ENCODE assay signal across 16 cellular contexts in genomic region chr20:32559753-32560380, GRCh38. TPM values are rescaled to one million over a fixed set of nuclear protein-coding genes. Genes with fewer than 3 reads are reported as not detected.
A peak's percentile ranks its signal among the peaks of the same experiment; 100 is the strongest.
DNase-seq lines count a peak whose midpoint lies in the region; ATAC-seq and TF ChIP-seq lines count a peak whose summit lies in the region.
"Had no signal": no experiment of that assay in that cellular context is flagged by ENCODE, and none has a peak within 500 bp of the region (broad histone marks: within the 10 kb centered on the region; RNA-seq: fewer than 3 reads in every experiment).

No MANE protein-coding gene starts in this region.

- peak overlapping the region; percentile 39; the same call in 1 of the 2 replicates for H3K27ac ChIP-seq in BLaER1
- H3K27ac ChIP-seq in GM23248, result no peak overlapping the region
- no peak overlapping the region for H3K27ac ChIP-seq in WERI-Rb-1
- H3K27ac ChIP-seq: C4-2B, left lung, parathyroid adenoma had no signal

- in situ Hi-C loops in GM23248 (cut with MboI), result no loop called here

- CTCF ChIA-PET in Caco-2 (lab: Charles Lee), result interaction anchor here (0.6 kb wide), 2 partner anchors 401 to 544 kb away, joined by 3 to 7 read pairs; no protein-coding TSS in a partner anchor
- CTCF ChIA-PET in activated CD4-positive, alpha-beta memory T cell treated with anti-CD3 and anti-CD28 coated beads for 36 hours (lab: Charles Lee), result no interaction called here

- no peaks in the 10 kb centered on the region for H3F3A ChIP-seq in GM23248 (ENCODE audit: insufficient read depth)

- peak overlapping the region; percentile 79 for H3K4me2 ChIP-seq in BLaER1
- H3K4me2 ChIP-seq in GM23248 (ENCODE audit: unreplicated experiment), result no peak overlapping the region

- H3K36me3 ChIP-seq in BLaER1, result 0 out of 2 replicates have a peak, but pooled peaks cover 6% of the 10 kb centered on the region
- H3K36me3 ChIP-seq in GM23248 (ENCODE audit: low read depth), result no peaks in the 10 kb centered on the region
- no peaks in the 10 kb centered on the region for H3K36me3 ChIP-seq in Caco-2 (ENCODE audit: control insufficient read depth, insufficient read depth, low read length)
- H3K36me3 ChIP-seq in WERI-Rb-1, result peaks cover 4% of the 10 kb centered on the region
- H3K36me3 ChIP-seq: left lung, stomach had no signal

- H3K27me3 Mint-ChIP-seq in activated naive CD8-positive, alpha-beta T cell treated with anti-CD3 and anti-CD28 coated beads, Interleukin-2, amount 10 ng/mL, durations not matched to agents 7 days and 5 days, result no peaks in the 10 kb centered on the region
- no peaks in the 10 kb centered on the region for H3K27me3 Mint-ChIP-seq in Caco-2 (ENCODE audit: insufficient read depth, unreplicated experiment)
- H3K27me3 Mint-ChIP-seq in activated CD4-positive, alpha-beta memory T cell treated with anti-CD3 and anti-CD28 coated beads for 36 hours, result no peaks in the 10 kb centered on the region

- no peak overlapping the region for H3K4me3 Mint-ChIP-seq in activated naive CD8-positive, alpha-beta T cell treated with anti-CD3 and anti-CD28 coated beads, Interleukin-2, amount 10 ng/mL, durations not matched to agents 7 days and 5 days
- H3K4me3 Mint-ChIP-seq in Caco-2 (ENCODE audit: unreplicated experiment), result no peak overlapping the region
- no peak overlapping the region for H3K4me3 Mint-ChIP-seq in activated CD4-positive, alpha-beta memory T cell treated with anti-CD3 and anti-CD28 coated beads for 36 hours
- H3K4me3 Mint-ChIP-seq: T-helper 1 cell treated with Interleukin-12 subunit alpha and Interleukin-12 subunit beta and Interleukin-4 antibody, amounts not matched to agents 30 μg/mL and 1 μg/mL, for 36 hours had no signal

- no peak overlapping the region for H2AFZ ChIP-seq in GM23248
- H2AFZ ChIP-seq: parathyroid adenoma had no signal

- TF ChIP-seq CTCF in Caco-2 (IDR thresholded peaks at IDR 0.05; ENCODE audit: insufficient read depth in 1 of 2, low read depth in 1 of 2, low read length in 1 of 2, severe bottlenecking in 1 of 2, unreplicated experiment in 1 of 2) (no peak), WERI-Rb-1 (IDR thresholded peaks at IDR 0.05; ENCODE audit: low read depth, low read length) (no peak)

- POLR2A ChIA-PET in activated naive CD8-positive, alpha-beta T cell treated with anti-CD3 and anti-CD28 coated beads, Interleukin-2, amount 10 ng/mL, durations not matched to agents 7 days and 5 days (lab: Charles Lee), result interaction anchor here (1.7 to 1.8 kb wide), 2 partner anchors 20 to 24 kb away, joined by 6 read pairs; no protein-coding TSS in a partner anchor
- POLR2A ChIA-PET in Caco-2 (lab: Charles Lee), result no interaction called here
- POLR2A ChIA-PET in activated CD4-positive, alpha-beta memory T cell treated with anti-CD3 and anti-CD28 coated beads for 36 hours (lab: Charles Lee), result no interaction called here

- no peak for ATAC-seq in activated naive CD8-positive, alpha-beta T cell treated with anti-CD3 and anti-CD28 coated beads, Interleukin-2, amount 10 ng/mL, durations not matched to agents 7 days and 5 days (ENCODE audit: low read depth)
- no peak for ATAC-seq in GM19328 (IDR thresholded peaks at IDR 0.05; ENCODE audit: unreplicated experiment)
- ATAC-seq: left lung had no signal

- H4K20me1 ChIP-seq in BLaER1 (peaks cover 90% of the 10 kb centered on the region), GM23248 (ENCODE audit: insufficient read depth) (no peaks in the 10 kb centered on the region)

- H3K27ac Mint-ChIP-seq in activated naive CD8-positive, alpha-beta T cell treated with anti-CD3 and anti-CD28 coated beads, Interleukin-2, amount 10 ng/mL, durations not matched to agents 7 days and 5 days, result peak overlapping the region; percentile 73
- H3K27ac Mint-ChIP-seq in Caco-2 (ENCODE audit: unreplicated experiment), result no peak overlapping the region
- no peak overlapping the region for H3K27ac Mint-ChIP-seq in activated CD4-positive, alpha-beta memory T cell treated with anti-CD3 and anti-CD28 coated beads for 36 hours
- H3K27ac Mint-ChIP-seq: T-helper 1 cell treated with Interleukin-12 subunit alpha and Interleukin-12 subunit beta and Interleukin-4 antibody, amounts not matched to agents 30 μg/mL and 1 μg/mL, for 36 hours had no signal

- H3K9me3 Mint-ChIP-seq in activated naive CD8-positive, alpha-beta T cell treated with anti-CD3 and anti-CD28 coated beads, Interleukin-2, amount 10 ng/mL, durations not matched to agents 7 days and 5 days, result peaks cover 2% of the 10 kb centered on the region
- H3K9me3 Mint-ChIP-seq in Caco-2 (ENCODE audit: unreplicated experiment), result no peaks in the 10 kb centered on the region
- H3K9me3 Mint-ChIP-seq in activated CD4-positive, alpha-beta memory T cell treated with anti-CD3 and anti-CD28 coated beads for 36 hours, result no peaks in the 10 kb centered on the region
- H3K9me3 Mint-ChIP-seq: T-helper 1 cell treated with Interleukin-12 subunit alpha and Interleukin-12 subunit beta and Interleukin-4 antibody, amounts not matched to agents 30 μg/mL and 1 μg/mL, for 36 hours had no signal

- peaks cover 24% of the 10 kb centered on the region for H3K4me1 Mint-ChIP-seq in activated naive CD8-positive, alpha-beta T cell treated with anti-CD3 and anti-CD28 coated beads, Interleukin-2, amount 10 ng/mL, durations not matched to agents 7 days and 5 days
- H3K4me1 Mint-ChIP-seq in Caco-2 (ENCODE audit: low read depth, unreplicated experiment), result peaks cover 8% of the 10 kb centered on the region
- peaks cover 46% of the 10 kb centered on the region for H3K4me1 Mint-ChIP-seq in activated CD4-positive, alpha-beta memory T cell treated with anti-CD3 and anti-CD28 coated beads for 36 hours (ENCODE audit: low read depth)

- peaks cover 2% of the 10 kb centered on the region for H3K36me3 Mint-ChIP-seq in activated naive CD8-positive, alpha-beta T cell treated with anti-CD3 and anti-CD28 coated beads, Interleukin-2, amount 10 ng/mL, durations not matched to agents 7 days and 5 days
- H3K36me3 Mint-ChIP-seq in Caco-2 (ENCODE audit: insufficient read depth, unreplicated experiment), result no peaks in the 10 kb centered on the region
- no peaks in the 10 kb centered on the region for H3K36me3 Mint-ChIP-seq in activated CD4-positive, alpha-beta memory T cell treated with anti-CD3 and anti-CD28 coated beads for 36 hours

- H3K9ac ChIP-seq in BLaER1 (0 out of 2 replicates have a peak overlapping the region, but pooled peaks have one; percentile 15), GM23248 (no peak overlapping the region)
- H3K9ac ChIP-seq: parathyroid adenoma had no signal

- H3K4me1 ChIP-seq in BLaER1 (peaks cover 78% of the 10 kb centered on the region), GM23248 (ENCODE audit: insufficient read depth) (no peaks in the 10 kb centered on the region), Caco-2 (peaks cover 17% of the 10 kb centered on the region)

- H3K4me3 ChIP-seq in BLaER1 (no peak overlapping the region), GM23248 (no peak overlapping the region), Caco-2 (ENCODE audit: low read depth, low read length) (no peak overlapping the region), WERI-Rb-1 (ENCODE audit: low read depth, low read length) (no peak overlapping the region)
- H3K4me3 ChIP-seq: left lung, stomach had no signal

- H3K27me3 ChIP-seq in BLaER1, result no peaks in the 10 kb centered on the region
- H3K27me3 ChIP-seq in GM23248 (replicated peaks; ENCODE audit: insufficient read depth), result no peaks in the 10 kb centered on the region
- H3K27me3 ChIP-seq in Caco-2 (replicated peaks; ENCODE audit: control insufficient read depth, insufficient read depth, low read length), result no peaks in the 10 kb centered on the region
- no peaks in the 10 kb centered on the region for H3K27me3 ChIP-seq in WERI-Rb-1 (ENCODE audit: insufficient read depth, low read depth, severe bottlenecking)

- DNase-seq in GM23248 (peak; percentile 61), myocyte (ENCODE audit: low read depth) (peak; percentile 40), Caco-2 (no peak), WERI-Rb-1 (no peak)
- no peak for DNase-seq in activated naive CD8-positive, alpha-beta T cell treated with anti-CD3 and anti-CD28 coated beads, Interleukin-2, amount 10 ng/mL, durations not matched to agents 7 days and 5 days
- DNase-seq in activated CD4-positive, alpha-beta memory T cell treated with anti-CD3 and anti-CD28 coated beads for 36 hours, result no peak
- DNase-seq: effector CD8-positive, alpha-beta T cell; NCI-H1092 treated with DMSO at 0.1 percent for 48 hours; stimulated activated CD4-positive, alpha-beta T cell treated with anti-CD3 and anti-CD28 coated beads, Interleukin-2, amount 100 ng/mL, for 24 hours; stomach had no signal

- no TSS peak for BruUV-seq in Caco-2 (replicated peaks; lab: Mats Ljungman, UMichigan)

- 81 to 83% methylated on average over 17 to 20 of the region's 21 CpGs for WGBS in GM23248 (ENCODE audit: low coverage in 1 of 2, low lambda C conversion rate in 2 of 2, missing lambda C conversion rate in 2 of 2), 2 experiments

- H3K9me2 ChIP-seq in GM23248 (ENCODE audit: insufficient read depth), result no peaks in the 10 kb centered on the region

- intact Hi-C loops in Caco-2 (cut with micrococcal nuclease; ENCODE audit: unreplicated experiment), result no loop called here
- intact Hi-C loops in activated CD4-positive, alpha-beta memory T cell treated with anti-CD3 and anti-CD28 coated beads for 36 hours (cut with micrococcal nuclease), result no loop called here

- H3K79me2 ChIP-seq in GM23248 (ENCODE audit: insufficient read depth), result no peaks in the 10 kb centered on the region

- H3K9me3 ChIP-seq in BLaER1, result no peaks in the 10 kb centered on the region
- H3K9me3 ChIP-seq in GM23248 (ENCODE audit: low read depth), result no peaks in the 10 kb centered on the region
- no peaks in the 10 kb centered on the region for H3K9me3 ChIP-seq in Caco-2
- H3K9me3 ChIP-seq in WERI-Rb-1 (ENCODE audit: severe bottlenecking), result peaks cover 2% of the 10 kb centered on the region
- H3K9me3 ChIP-seq: left lung, stomach had no signal

RNA-seq across cellular contexts. Expression of gene NOL4L, which starts 25.3 kb away (rescaled TPM):
- total RNA-seq in GM23248 (2014; rRNA removed; shearing (Covaris generic)), result 5.2 and 8.7 TPM in 2 replicates
- 7.9 and 8.3 TPM in 2 replicates for polyA plus RNA-seq in GM23248 (2016; fragmentation: Nextera tagmentation; extraction: Ambion mirVana)
- 10 to 100 TPM; 39.1 to 41.1 TPM for total RNA-seq in activated naive CD8-positive, alpha-beta T cell treated with anti-CD3 and anti-CD28 coated beads, Interleukin-2, amount 10 ng/mL, durations not matched to agents 7 days and 5 days
- total RNA-seq in myocyte (2.5 and 3.1 TPM in 2 replicates), Caco-2 (2022) (75.3 and 80.9 TPM in 2 replicates)
- 6.8 TPM for polyA plus RNA-seq in myocyte (2012)
- total RNA-seq in activated CD4-positive, alpha-beta memory T cell treated with anti-CD3 and anti-CD28 coated beads for 36 hours, result 10 to 100 TPM; 21.8 to 22.1 TPM

Comparison
In these comparisons a context has a peak if more than half of its experiments do, and no peak if none do; other contexts are left out.
1. DNase-seq: peak in GM23248 (single experiment) and myocyte (single experiment); none in activated naive CD8-positive, alpha-beta T cell treated with anti-CD3 and anti-CD28 coated beads, Interleukin-2, amount 10 ng/mL, durations not matched to agents 7 days and 5 days (single experiment), Caco-2 (0 of 2), activated CD4-positive, alpha-beta memory T cell treated with anti-CD3 and anti-CD28 coated beads for 36 hours (single experiment) and WERI-Rb-1 (single experiment).